Comparison of ENCODE assay signal across 10 cellular contexts in genomic region chr19:29596885-29597525, GRCh38. TPM values are rescaled to one million over a fixed set of nuclear protein-coding genes. Genes with fewer than 3 reads are reported as not detected.
A peak's percentile ranks its signal among the peaks of the same experiment; 100 is the strongest.
DNase-seq lines count a peak whose midpoint lies in the region; ATAC-seq, FAIRE-seq and TF ChIP-seq lines count a peak whose summit lies in the region.
"Had no signal": no experiment of that assay in that cellular context is flagged by ENCODE, and none has a peak within 500 bp of the region (broad histone marks: within the 10 kb centered on the region; RNA-seq: fewer than 3 reads in every experiment).

No MANE protein-coding gene starts in this region.

- DNase-seq in GM12864 (ENCODE audit: low read depth) (no peak), NCI-H526 treated with DMSO at 0.1 percent for 48 hours (lab: John Stamatoyannopoulos, UW) (peak; percentile 86), endothelial cell (ENCODE audit: low spot score) (peak; percentile 33), frontal cortex (ENCODE audit: low spot score in 2 of 2) (no peak)
- DNase-seq in activated T-cell treated with anti-CD3 and anti-CD28 coated beads, Interleukin-2, amount 50 U/mL, for 72 hours = no peak
- DNase-seq: naive thymus-derived CD4-positive, alpha-beta T cell had no signal

- no peak overlapping the region for H3K27ac Mint-ChIP-seq in endothelial cell (ENCODE audit: unreplicated experiment)
- no peak overlapping the region for H3K27ac Mint-ChIP-seq in activated T-cell treated with anti-CD3 and anti-CD28 coated beads, Interleukin-2, amount 50 U/mL, for 72 hours

- peak; percentile 12; the same call in 1 of the 2 replicates for TF ChIP-seq CTCF in 22Rv1 (IDR thresholded peaks at IDR 0.05)
- peak; percentile 25 for TF ChIP-seq CTCF in GM12864 (IDR thresholded peaks at IDR 0.05; ENCODE audit: low read depth, low read length, missing control alignments)
- no peak for TF ChIP-seq CTCF in endothelial cell (IDR thresholded peaks at IDR 0.05; ENCODE audit: unreplicated experiment)

- no peaks in the 10 kb centered on the region for H3K9me3 Mint-ChIP-seq in endothelial cell (ENCODE audit: unreplicated experiment)
- H3K9me3 Mint-ChIP-seq in activated T-cell treated with anti-CD3 and anti-CD28 coated beads, Interleukin-2, amount 50 U/mL, for 72 hours = no peaks in the 10 kb centered on the region
- H3K9me3 Mint-ChIP-seq: naive thymus-derived CD4-positive, alpha-beta T cell had no signal

- no peaks in the 10 kb centered on the region for H3K27me3 Mint-ChIP-seq in endothelial cell (ENCODE audit: unreplicated experiment)
- peaks cover 27% of the 10 kb centered on the region for H3K27me3 Mint-ChIP-seq in activated T-cell treated with anti-CD3 and anti-CD28 coated beads, Interleukin-2, amount 50 U/mL, for 72 hours (ENCODE audit: low read depth)

- ATAC-seq in GM21360 (IDR thresholded peaks at IDR 0.05; ENCODE audit: unreplicated experiment) (no peak), GM18867 (IDR thresholded peaks at IDR 0.05; ENCODE audit: unreplicated experiment) (no peak)
- ATAC-seq in activated T-cell treated with anti-CD3 and anti-CD28 coated beads, Interleukin-2, amount 50 U/mL, for 72 hours (replicated peaks in 1 of 2) = no peak
- ATAC-seq: naive thymus-derived CD4-positive, alpha-beta T cell had no signal

- H3K4me3 ChIP-seq in GM12864 (ENCODE audit: low read depth, low read length) = no peak overlapping the region

- H3K27ac ChIP-seq in 22Rv1 = no peak overlapping the region

- no peak overlapping the region for H3K4me3 Mint-ChIP-seq in endothelial cell (ENCODE audit: unreplicated experiment)
- H3K4me3 Mint-ChIP-seq in activated T-cell treated with anti-CD3 and anti-CD28 coated beads, Interleukin-2, amount 50 U/mL, for 72 hours = no peak overlapping the region

- H3K36me3 Mint-ChIP-seq in endothelial cell (ENCODE audit: low read depth, unreplicated experiment) = no peaks in the 10 kb centered on the region
- no peaks in the 10 kb centered on the region for H3K36me3 Mint-ChIP-seq in activated T-cell treated with anti-CD3 and anti-CD28 coated beads, Interleukin-2, amount 50 U/mL, for 72 hours (ENCODE audit: insufficient read depth in 2 of 2)
- H3K36me3 Mint-ChIP-seq: naive thymus-derived CD4-positive, alpha-beta T cell had no signal

- FAIRE-seq in frontal cortex (lab: Jason Lieb, UNC) = no peak
- FAIRE-seq: colon had no signal

- H3K4me1 Mint-ChIP-seq in endothelial cell (ENCODE audit: unreplicated experiment) = no peaks in the 10 kb centered on the region
- H3K4me1 Mint-ChIP-seq in activated T-cell treated with anti-CD3 and anti-CD28 coated beads, Interleukin-2, amount 50 U/mL, for 72 hours (ENCODE audit: low read depth) = no peaks in the 10 kb centered on the region

RNA-seq across cellular contexts. Expression of gene POP4, which starts 9.1 kb away (rescaled TPM):
- total RNA-seq in endothelial cell (ENCODE audit: unreplicated experiment) (48.8 TPM), frontal cortex (35.5 TPM)
- 10 to 100 TPM; 62.6 to 65.3 TPM for total RNA-seq in activated T-cell treated with anti-CD3 and anti-CD28 coated beads, Interleukin-2, amount 50 U/mL, for 72 hours

Comparison
In these comparisons a context has a peak if more than half of its experiments do, and no peak if none do; other contexts are left out.
1. DNase-seq: peak in NCI-H526 treated with DMSO at 0.1 percent for 48 hours (single experiment) and endothelial cell (single experiment); none in GM12864 (single experiment), frontal cortex (0 of 2) and activated T-cell treated with anti-CD3 and anti-CD28 coated beads, Interleukin-2, amount 50 U/mL, for 72 hours (0 of 2).